ENCODE assay signal across 25 cellular contexts in the genomic region with DNA sequence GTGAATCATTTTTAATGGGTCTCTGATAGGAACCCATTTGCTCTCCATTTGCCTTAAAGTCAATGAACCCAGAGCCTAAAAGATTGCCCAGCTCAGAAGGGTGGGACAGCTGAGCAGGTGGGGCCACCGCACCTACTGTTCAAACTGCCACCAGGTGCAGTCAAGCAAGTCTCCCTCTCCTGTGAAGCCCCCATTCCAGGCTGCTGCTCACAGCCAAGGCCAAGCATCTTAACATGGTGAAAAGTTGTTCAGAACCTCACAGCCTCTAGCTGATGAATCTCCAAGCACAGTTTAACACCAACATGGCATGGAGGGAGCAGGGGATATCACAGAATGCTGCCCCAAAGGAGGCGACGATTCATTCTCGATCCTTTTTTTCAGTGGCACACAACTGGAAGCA. TPM values are rescaled to one million over a fixed set of nuclear protein-coding genes. Genes with fewer than 3 reads are reported as not detected.
"Had no signal": no experiment of that assay in that cellular context is flagged by ENCODE, and none has a peak within 500 bp of the region (broad histone marks: within the 10 kb centered on the region; RNA-seq: fewer than 3 reads in every experiment).

No MANE protein-coding gene starts in this region.

- H3K4me1 ChIP-seq: foreskin keratinocyte, gastroesophageal sphincter, heart left ventricle, lower lobe of right lung had no signal

- DNase-seq: dermis blood vessel endothelial cell; dorsolateral prefrontal cortex; effector CD4-positive, alpha-beta T cell; effector memory CD4-positive, alpha-beta T cell; erythroblast; foreskin keratinocyte; heart left ventricle; hypothalamus; immature natural killer cell; kidney; kidney glomerular epithelial cell; left colon; left ventricle myocardium superior; lower lobe of right lung; mammary epithelial cell; mesendoderm; mucosa of descending colon; naive B cell; naive thymus-derived CD8-positive, alpha-beta T cell had no signal

- H3K4me2 ChIP-seq: hepatocyte had no signal

- H3K9me3 ChIP-seq: gastroesophageal sphincter, heart left ventricle, lower lobe of right lung, mucosa of descending colon had no signal

- H2AFZ ChIP-seq: hepatocyte had no signal

- H3K36me3 Mint-ChIP-seq: immature natural killer cell; memory B cell; mesothelial cell of epicardium; naive B cell; naive thymus-derived CD8-positive, alpha-beta T cell had no signal

- H3K79me2 ChIP-seq: hepatocyte had no signal

- H3K27ac ChIP-seq: coronary artery, dorsolateral prefrontal cortex, epithelial cell of prostate, foreskin keratinocyte, gastroesophageal sphincter, heart left ventricle, hepatocyte, lower lobe of right lung had no signal

- H3K9me3 Mint-ChIP-seq: immature natural killer cell; memory B cell; mesothelial cell of epicardium; naive thymus-derived CD8-positive, alpha-beta T cell had no signal

- H3K4me1 Mint-ChIP-seq: immature natural killer cell; memory B cell; mesothelial cell of epicardium; naive B cell; naive thymus-derived CD8-positive, alpha-beta T cell had no signal

- H3K27me3 ChIP-seq: dorsolateral prefrontal cortex, foreskin keratinocyte had no signal

- H3K27ac Mint-ChIP-seq: immature natural killer cell; memory B cell; mesothelial cell of epicardium; naive B cell; naive thymus-derived CD8-positive, alpha-beta T cell had no signal

- H3K4me3 Mint-ChIP-seq: immature natural killer cell; memory B cell; mesothelial cell of epicardium; naive B cell; naive thymus-derived CD8-positive, alpha-beta T cell had no signal

RNA-seq across cellular contexts. Expression of a gene that starts 29.5 kb away (rescaled TPM):
- total RNA-seq: foreskin keratinocyte; naive thymus-derived CD8-positive, alpha-beta T cell had no signal
